In genomic region chr13:52067237-52067636, GRCh38 we compare ENCODE assay signal across 18 cellular contexts. TPM values are rescaled to one million over a fixed set of nuclear protein-coding genes. Genes with fewer than 3 reads are reported as not detected.
A peak's percentile ranks its signal among the peaks of the same experiment; 100 is the strongest.
DNase-seq lines count a peak whose midpoint lies in the region; ATAC-seq, FAIRE-seq and TF ChIP-seq lines count a peak whose summit lies in the region.
"Had no signal": no experiment of that assay in that cellular context is flagged by ENCODE, and none has a peak within 500 bp of the region (broad histone marks: within the 10 kb centered on the region; RNA-seq: fewer than 3 reads in every experiment).

No MANE protein-coding gene starts in this region.

- POLR2A ChIA-PET in HepG2 (lab: Yijun Ruan, JAX), result interaction anchor here (0.7 kb wide), 1 partner anchor 61 kb away, joined by 3 read pairs; no protein-coding TSS in a partner anchor

- DNase-seq in HepG2 (ENCODE audit: low spot score) (peak; percentile 62), right lobe of liver (no peak), OCI-M1 (lab: John Stamatoyannopoulos, UW) (peak; percentile 81), fibroblast of peridontal ligament (ENCODE audit: extremely low read depth) (peak; percentile 4), DMS114 treated with DMSO at 0.1 percent for 48 hours (lab: John Stamatoyannopoulos, UW; ENCODE audit: unreplicated experiment) (no peak), GM20000 (ENCODE audit: low spot score) (no peak), lower leg skin (ENCODE audit: low spot score in 2 of 2) (no peak)
- DNase-seq: activated CD4-positive, alpha-beta T cell treated with anti-CD3 and anti-CD28 coated beads, Interleukin-2, amount 50 U/mL, for 48 hours; activated gamma-delta T cell; activated T-cell treated with anti-CD3 and anti-CD28 coated beads for 4 hours; amniotic stem cell; CD4-positive, alpha-beta memory T cell; central memory CD4-positive, alpha-beta T cell; natural killer cell; NCI-H69; pancreas; SHP77 treated with DMSO at 0.1 percent for 48 hours; sigmoid colon had no signal

- H3K36me3 ChIP-seq in HepG2 (replicated peaks in 1 of 2; ENCODE audit: control insufficient read depth in 1 of 2, insufficient read depth in 2 of 2, low read length in 2 of 2) (no peaks in the 10 kb centered on the region), right lobe of liver (no peaks in the 10 kb centered on the region)
- H3K36me3 ChIP-seq: pancreas, sigmoid colon had no signal

- TF ChIP-seq CTCF in HepG2 (CRISPR knock-in tag; IDR thresholded peaks at IDR 0.05), result no peak
- TF ChIP-seq CTCF in right lobe of liver (IDR thresholded peaks at IDR 0.05), result no peak
- no peak for TF ChIP-seq CTCF in GM20000 (IDR thresholded peaks at IDR 0.05; ENCODE audit: extremely low read depth, missing control alignments)
- TF ChIP-seq CTCF in lower leg skin (IDR thresholded peaks at IDR 0.05), result no peak

- H3K79me2 ChIP-seq in HepG2 (ENCODE audit: insufficient read depth, low read length), result no peaks in the 10 kb centered on the region

- intact Hi-C loops in HepG2 (cut with micrococcal nuclease; ENCODE audit: unreplicated experiment) (no loop called here), right lobe of liver (cut with DNase I) (no loop called here), lower leg skin (cut with DNase I; ENCODE audit: low total_unique reads) (no loop called here)

- H4K20me1 ChIP-seq in HepG2 (ENCODE audit: insufficient read depth, low read length), result no peaks in the 10 kb centered on the region

- H3K4me1 ChIP-seq in HepG2 (ENCODE audit: insufficient read depth, low read length) (peaks cover 15% of the 10 kb centered on the region), right lobe of liver (no peaks in the 10 kb centered on the region)
- H3K4me1 ChIP-seq: pancreas, sigmoid colon had no signal

- no peak overlapping the region for H3K9ac ChIP-seq in HepG2 (ENCODE audit: insufficient read depth, low read depth, low read length)

- no peak for FAIRE-seq in HepG2 (lab: Jason Lieb, UNC)
- FAIRE-seq: pancreas had no signal

- no peak for TF ChIP-seq RAD21 in HepG2 (CRISPR knock-in tag; IDR thresholded peaks at IDR 0.05)

- H3K27me3 ChIP-seq in HepG2 (ENCODE audit: control insufficient read depth in 1 of 2, insufficient read depth in 2 of 2, low read length in 2 of 2), result no peaks in the 10 kb centered on the region
- no peaks in the 10 kb centered on the region for H3K27me3 ChIP-seq in right lobe of liver
- H3K27me3 ChIP-seq: pancreas, sigmoid colon had no signal

- TF ChIP-seq EP300 in HepG2 (IDR thresholded peaks at IDR 0.05; ENCODE audit: low read depth in 2 of 2, low read length in 2 of 2) (peak in 1 of 2 experiments; percentile 43; a peak in 1 of 4 replicates), HepG2 (CRISPR knock-in tag; IDR thresholded peaks at IDR 0.05; ENCODE audit: borderline replicate concordance) (no peak)

- no TSS peak for BruUV-seq in HepG2 (replicated peaks; lab: Mats Ljungman, UMichigan)

- ATAC-seq in HepG2 (peak; percentile 70), right lobe of liver (no peak)
- ATAC-seq: natural killer cell, pancreas had no signal

- H3K4me3 ChIP-seq in HepG2 (replicated peaks in 1 of 3; ENCODE audit: insufficient read depth in 1 of 3, low read depth in 2 of 3, low read length in 3 of 3) (no peak overlapping the region), right lobe of liver (no peak overlapping the region), lower leg skin (ENCODE audit: low read depth, poor library complexity, severe bottlenecking) (no peak overlapping the region)
- H3K4me3 ChIP-seq: pancreas, sigmoid colon had no signal

- H3K4me2 ChIP-seq in HepG2 (ENCODE audit: low read depth, low read length), result no peak overlapping the region

- H3K9me3 ChIP-seq in HepG2 (ENCODE audit: low read length) (peaks cover 35% of the 10 kb centered on the region), right lobe of liver (peaks cover 0 to 6% (median 3%) of the 10 kb centered on the region in 4 donors)
- H3K9me3 ChIP-seq: pancreas had no signal

- TF ChIP-seq POLR2A in HepG2 (IDR thresholded peaks at IDR 0.05; ENCODE audit: insufficient read depth in 1 of 2, low read depth in 2 of 2, low read length in 2 of 2) (no peak), right lobe of liver (IDR thresholded peaks at IDR 0.05) (no peak), lower leg skin (IDR thresholded peaks at IDR 0.05) (no peak)

- CTCF ChIA-PET in HepG2 (lab: Yijun Ruan, JAX; ENCODE audit: low intra/inter-chr PET ratio, low total read pairs), result no interaction called here

- no peak overlapping the region for H2AFZ ChIP-seq in HepG2 (ENCODE audit: low read length)

- no peak overlapping the region for H3K27ac ChIP-seq in HepG2 (ENCODE audit: extremely low read length, insufficient read depth, low read length)
- H3K27ac ChIP-seq in right lobe of liver, result no peak overlapping the region
- H3K27ac ChIP-seq: pancreas, sigmoid colon had no signal

- in situ Hi-C loops in HepG2 (cut with HindIII; ENCODE audit: extremely low pct_ligation_motif_present, low pct_unique_long_range_greater_than_20kb), result no loop called here

RNA-seq across cellular contexts. Expression of gene UTP14C, which starts 42.7 kb away (rescaled TPM):
- total RNA-seq in HepG2 (2016; rRNA removed; fragmentation: Illumina TruSeq; extraction: Trizol) (11.0 and 12.2 TPM in 2 replicates), right lobe of liver (10 to 100 TPM in 5 of 6 experiments, 1 to 10 TPM in 1; 8.1 to 10.9 (median 10.4) TPM), lower leg skin (10 to 100 TPM in 2 of 4 donors, 1 to 10 TPM in 2; 7.0 to 12.1 (median 9.3) TPM)
- 0.71 and 0.88 TPM in 2 replicates for total RNA-seq in HepG2 (2016; cell fraction: cytosol; rRNA removed; fragmentation: Illumina TruSeq; extraction: Trizol; ENCODE audit: low read depth)
- total RNA-seq in HepG2 (2016; cell fraction: insoluble cytoplasmic fraction; rRNA removed; fragmentation: Illumina TruSeq; extraction: Trizol), result 10.2 and 12.1 TPM in 2 replicates
- total RNA-seq in HepG2 (2016; cell fraction: membrane; rRNA removed; fragmentation: Illumina TruSeq; extraction: Trizol), result 4.4 and 4.7 TPM in 2 replicates
- total RNA-seq in HepG2 (2016; cell fraction: nucleus; rRNA removed; fragmentation: Illumina TruSeq; extraction: Trizol), result 13.5 and 14.9 TPM in 2 replicates
- polyA plus RNA-seq in HepG2 (2011; rRNA removed), result 7.0 and 8.8 TPM in 2 replicates
- polyA plus RNA-seq in HepG2 (2011; cell fraction: cytosol; rRNA removed), result 4.3 and 6.8 TPM in 2 replicates
- polyA plus RNA-seq in HepG2 (2011; cell fraction: nucleus; rRNA removed), result 2.9 and 3.7 TPM in 2 replicates
- polyA plus RNA-seq in HepG2 (2012), result 7.5 and 9.1 TPM in 2 replicates
- 0.44 and 0.53 TPM in 2 replicates for polyA plus RNA-seq in HepG2 (2016; cell fraction: cytosol; fragmentation: Illumina TruSeq; extraction: Trizol; ENCODE audit: low read depth)
- 7.8 and 8.1 TPM in 2 replicates for polyA plus RNA-seq in HepG2 (2016; cell fraction: insoluble cytoplasmic fraction; fragmentation: Illumina TruSeq; extraction: Trizol; ENCODE audit: low read depth)
- 1.1 and 1.5 TPM in 2 replicates for polyA plus RNA-seq in HepG2 (2016; cell fraction: membrane; fragmentation: Illumina TruSeq; extraction: Trizol; ENCODE audit: low read depth)
- 12.9 and 16.2 TPM in 2 replicates for polyA plus RNA-seq in HepG2 (2016; cell fraction: nucleus; fragmentation: Illumina TruSeq; extraction: Trizol; ENCODE audit: insufficient read depth, low read depth)
- 4.6 and 7.0 TPM in 2 replicates for polyA minus RNA-seq in HepG2 (2011; rRNA and poly(A)+ RNA removed; ENCODE audit: low replicate concordance)
- 8.8 and 10.3 TPM in 2 replicates for polyA minus RNA-seq in HepG2 (2011; cell fraction: cytosol; rRNA and poly(A)+ RNA removed)
- 10.0 and 14.9 TPM in 2 replicates for polyA minus RNA-seq in HepG2 (2011; cell fraction: nucleus; rRNA and poly(A)+ RNA removed)

RNA-seq across cellular contexts. Expression of gene ALG11, which starts 55.0 kb away (rescaled TPM):
- total RNA-seq in HepG2 (2016; rRNA removed; fragmentation: Illumina TruSeq; extraction: Trizol), result 25.4 and 27.9 TPM in 2 replicates
- 3.5 and 4.5 TPM in 2 replicates for total RNA-seq in HepG2 (2016; cell fraction: cytosol; rRNA removed; fragmentation: Illumina TruSeq; extraction: Trizol; ENCODE audit: low read depth)
- total RNA-seq in HepG2 (2016; cell fraction: insoluble cytoplasmic fraction; rRNA removed; fragmentation: Illumina TruSeq; extraction: Trizol), result 21.3 and 28.9 TPM in 2 replicates
- total RNA-seq in HepG2 (2016; cell fraction: membrane; rRNA removed; fragmentation: Illumina TruSeq; extraction: Trizol), result 7.5 and 8.2 TPM in 2 replicates
- 38.9 and 48.6 TPM in 2 replicates for total RNA-seq in HepG2 (2016; cell fraction: nucleus; rRNA removed; fragmentation: Illumina TruSeq; extraction: Trizol)
- 12.0 and 14.7 TPM in 2 replicates for polyA plus RNA-seq in HepG2 (2011; rRNA removed)
- 5.7 and 9.7 TPM in 2 replicates for polyA plus RNA-seq in HepG2 (2011; cell fraction: cytosol; rRNA removed)
- 10.5 and 11.6 TPM in 2 replicates for polyA plus RNA-seq in HepG2 (2011; cell fraction: nucleus; rRNA removed)
- 24.5 and 36.1 TPM in 2 replicates for polyA plus RNA-seq in HepG2 (2012)
- 3.2 and 4.3 TPM in 2 replicates for polyA plus RNA-seq in HepG2 (2016; cell fraction: cytosol; fragmentation: Illumina TruSeq; extraction: Trizol; ENCODE audit: low read depth)
- 13.7 and 16.7 TPM in 2 replicates for polyA plus RNA-seq in HepG2 (2016; cell fraction: insoluble cytoplasmic fraction; fragmentation: Illumina TruSeq; extraction: Trizol; ENCODE audit: low read depth)
- polyA plus RNA-seq in HepG2 (2016; cell fraction: membrane; fragmentation: Illumina TruSeq; extraction: Trizol; ENCODE audit: low read depth), result 4.4 and 4.9 TPM in 2 replicates
- polyA plus RNA-seq in HepG2 (2016; cell fraction: nucleus; fragmentation: Illumina TruSeq; extraction: Trizol; ENCODE audit: insufficient read depth, low read depth), result 43.5 and 45.8 TPM in 2 replicates
- 5.8 and 14.8 TPM in 2 replicates for polyA minus RNA-seq in HepG2 (2011; rRNA and poly(A)+ RNA removed; ENCODE audit: low replicate concordance)
- 14.0 and 18.1 TPM in 2 replicates for polyA minus RNA-seq in HepG2 (2011; cell fraction: cytosol; rRNA and poly(A)+ RNA removed)
- polyA minus RNA-seq in HepG2 (2011; cell fraction: nucleus; rRNA and poly(A)+ RNA removed), result 39.9 and 41.6 TPM in 2 replicates
- total RNA-seq in right lobe of liver, result 10 to 100 TPM in 5 of 6 experiments, 1 to 10 TPM in 1; 8.8 to 23.0 (median 15.4) TPM
- 10 to 100 TPM in 3 of 4 donors, 1 to 10 TPM in 1; 8.2 to 27.9 (median 16.2) TPM for total RNA-seq in lower leg skin

RNA-seq across cellular contexts. Expression of gene ATP7B, which starts 56.0 kb away (rescaled TPM):
- total RNA-seq in HepG2 (2016; rRNA removed; fragmentation: Illumina TruSeq; extraction: Trizol) (39.6 and 57.4 TPM in 2 replicates), right lobe of liver (10 to 100 TPM; 17.1 to 27.6 (median 21.6) TPM), lower leg skin (1 to 10 TPM; 2.6 to 6.1 (median 4.0) TPM)
- total RNA-seq in HepG2 (2016; cell fraction: cytosol; rRNA removed; fragmentation: Illumina TruSeq; extraction: Trizol; ENCODE audit: low read depth), result 10.1 and 11.9 TPM in 2 replicates
- 33.4 and 54.9 TPM in 2 replicates for total RNA-seq in HepG2 (2016; cell fraction: insoluble cytoplasmic fraction; rRNA removed; fragmentation: Illumina TruSeq; extraction: Trizol)
- 16.7 and 17.9 TPM in 2 replicates for total RNA-seq in HepG2 (2016; cell fraction: membrane; rRNA removed; fragmentation: Illumina TruSeq; extraction: Trizol)
- 94.0 and 111 TPM in 2 replicates for total RNA-seq in HepG2 (2016; cell fraction: nucleus; rRNA removed; fragmentation: Illumina TruSeq; extraction: Trizol)
- 31.8 and 42.1 TPM in 2 replicates for polyA plus RNA-seq in HepG2 (2011; rRNA removed)
- polyA plus RNA-seq in HepG2 (2011; cell fraction: cytosol; rRNA removed), result 20.2 and 23.3 TPM in 2 replicates
- polyA plus RNA-seq in HepG2 (2011; cell fraction: nucleus; rRNA removed), result 94.2 and 94.4 TPM in 2 replicates
- polyA plus RNA-seq in HepG2 (2012), result 25.2 and 29.1 TPM in 2 replicates
- 2.3 and 2.5 TPM in 2 replicates for polyA plus RNA-seq in HepG2 (2016; cell fraction: cytosol; fragmentation: Illumina TruSeq; extraction: Trizol; ENCODE audit: low read depth)
- polyA plus RNA-seq in HepG2 (2016; cell fraction: insoluble cytoplasmic fraction; fragmentation: Illumina TruSeq; extraction: Trizol; ENCODE audit: low read depth), result 19.5 and 23.2 TPM in 2 replicates
- 4.8 and 6.1 TPM in 2 replicates for polyA plus RNA-seq in HepG2 (2016; cell fraction: membrane; fragmentation: Illumina TruSeq; extraction: Trizol; ENCODE audit: low read depth)
- 81.9 and 85.2 TPM in 2 replicates for polyA plus RNA-seq in HepG2 (2016; cell fraction: nucleus; fragmentation: Illumina TruSeq; extraction: Trizol; ENCODE audit: insufficient read depth, low read depth)
- polyA minus RNA-seq in HepG2 (2011; rRNA and poly(A)+ RNA removed; ENCODE audit: low replicate concordance), result 4.3 and 98.2 TPM in 2 replicates
- 26.0 and 31.1 TPM in 2 replicates for polyA minus RNA-seq in HepG2 (2011; cell fraction: cytosol; rRNA and poly(A)+ RNA removed)
- polyA minus RNA-seq in HepG2 (2011; cell fraction: nucleus; rRNA and poly(A)+ RNA removed), result 161 and 194 TPM in 2 replicates

Comparison
In these comparisons a context has a peak if more than half of its experiments do, and no peak if none do; other contexts are left out.
1. DNase-seq: peak in HepG2 (single experiment), OCI-M1 (single experiment) and fibroblast of peridontal ligament (single experiment); none in right lobe of liver (0 of 3), DMS114 treated with DMSO at 0.1 percent for 48 hours (single experiment), GM20000 (single experiment) and lower leg skin (0 of 2).